In the genomic region with DNA sequence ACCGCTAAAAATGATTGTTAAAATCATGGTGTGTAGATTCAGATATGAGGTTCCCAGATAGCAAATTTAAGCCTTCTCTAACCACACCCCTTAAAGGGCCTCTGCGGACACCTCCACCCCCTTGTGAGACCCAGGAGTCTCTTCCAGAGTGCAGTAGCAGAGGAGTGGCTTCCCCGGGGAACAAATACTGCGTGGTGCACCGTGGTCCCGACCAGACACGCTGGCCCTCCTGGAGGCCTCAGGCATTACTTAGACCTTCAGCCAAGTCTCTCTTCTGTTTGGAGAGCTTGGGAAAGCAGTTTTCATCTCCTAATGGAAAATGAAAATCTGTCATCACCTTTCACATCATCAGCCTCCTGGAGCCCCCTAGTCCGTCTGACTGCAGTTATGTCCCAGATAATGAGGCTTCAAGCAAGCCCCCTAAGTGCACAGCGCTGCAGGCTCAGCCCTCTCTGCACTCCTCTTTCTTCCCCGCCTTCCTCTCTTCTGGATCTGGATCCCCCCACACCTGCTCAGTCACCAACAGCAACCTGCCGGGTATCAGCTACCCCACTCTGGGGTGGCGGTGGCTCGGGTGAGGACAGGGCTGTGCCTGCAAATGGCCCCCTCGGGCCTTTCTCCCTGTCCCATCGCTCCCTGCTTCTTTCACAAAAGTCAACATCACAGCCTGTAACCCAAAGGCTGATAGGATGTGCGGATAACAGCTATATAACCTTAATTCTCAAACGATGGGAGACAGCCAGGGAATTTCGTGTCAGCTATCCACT, we compare ENCODE assay signal across 14 cellular contexts. TPM values are rescaled to one million over a fixed set of nuclear protein-coding genes. Genes with fewer than 3 reads are reported as not detected.
DNase-seq lines count a peak whose midpoint lies in the region; ATAC-seq and TF ChIP-seq lines count a peak whose summit lies in the region.
"Had no signal": no experiment of that assay in that cellular context is flagged by ENCODE, and none has a peak within 500 bp of the region (broad histone marks: within the 10 kb centered on the region; RNA-seq: fewer than 3 reads in every experiment).

No MANE protein-coding gene starts in this region.

- peak overlapping the region; percentile 70 for H3K4me3 Mint-ChIP-seq in activated naive CD8-positive, alpha-beta T cell treated with anti-CD3 and anti-CD28 coated beads, Interleukin-2, amount 10 ng/mL, durations not matched to agents 7 days and 5 days

- H2AK5ac ChIP-seq in neuronal stem cell (ENCODE audit: low read depth, low read length), result no peak overlapping the region

- WGBS in SK-N-SH (ENCODE audit: low lambda C conversion rate), result 60% methylated on average over 17 of the region's 18 CpGs
- no CpG with 5 or more reads among the region's 18 CpGs for WGBS in neuronal stem cell (ENCODE audit: extremely low coverage in 2 of 2, insufficient read length in 2 of 2, insufficient replicate concordance in 1 of 2), 2 donors

- CTCF ChIA-PET in SK-N-SH (lab: Yijun Ruan, JAX), result interaction anchor here (0.6 to 10.5 kb wide), 39 partner anchors 9 to 550 kb away, joined by 3 to 152 read pairs (median 5); a partner anchor contains a TSS

- H2BK15ac ChIP-seq in neuronal stem cell (ENCODE audit: low read length), result no peak overlapping the region

- H2BK12ac ChIP-seq in neuronal stem cell (ENCODE audit: low read length), result no peak overlapping the region

- H2BK5ac ChIP-seq in neuronal stem cell (ENCODE audit: low read length), result no peak overlapping the region

- H3K9me3 ChIP-seq in SK-N-SH, result no peaks in the 10 kb centered on the region
- H3K9me3 ChIP-seq in Loucy (ENCODE audit: insufficient read depth, low read depth, low read length), result no peaks in the 10 kb centered on the region
- H3K9me3 ChIP-seq in neuronal stem cell (replicated peaks in 1 of 2; ENCODE audit: control insufficient read depth in 2 of 2, insufficient read depth in 1 of 2, low read depth in 1 of 2, low read length in 2 of 2), result no peaks in the 10 kb centered on the region
- H3K9me3 ChIP-seq: adrenal gland, tibial artery had no signal

- no peak overlapping the region for H2BK120ac ChIP-seq in neuronal stem cell (ENCODE audit: low read depth, low read length)

- peak overlapping the region; percentile 11 for H3K18ac ChIP-seq in neuronal stem cell (ENCODE audit: low read length)

- H3K4me1 Mint-ChIP-seq in activated naive CD8-positive, alpha-beta T cell treated with anti-CD3 and anti-CD28 coated beads, Interleukin-2, amount 10 ng/mL, durations not matched to agents 7 days and 5 days, result peaks cover 62% of the 10 kb centered on the region

- H3F3A ChIP-seq in SK-N-SH (replicated peaks; ENCODE audit: insufficient read depth) (no peaks in the 10 kb centered on the region), Loucy (ENCODE audit: low read depth) (peaks cover 8% of the 10 kb centered on the region; the same call in 1 of the 2 replicates)

- peaks cover 2% of the 10 kb centered on the region for H3K36me3 Mint-ChIP-seq in activated naive CD8-positive, alpha-beta T cell treated with anti-CD3 and anti-CD28 coated beads, Interleukin-2, amount 10 ng/mL, durations not matched to agents 7 days and 5 days

- H4K91ac ChIP-seq in neuronal stem cell (ENCODE audit: low read depth, low read length, poor library complexity), result no peak overlapping the region

- H3K23ac ChIP-seq in neuronal stem cell (ENCODE audit: low read depth, low read length, poor library complexity), result no peak overlapping the region

- TF ChIP-seq EP300 in SK-N-SH (IDR thresholded peaks at IDR 0.05; ENCODE audit: borderline replicate concordance in 1 of 2, low read depth in 1 of 2, low read length in 1 of 2), result no peak

- DNase-seq in SK-N-SH (no peak), neuronal stem cell (ENCODE audit: low spot score) (no peak)
- no peak for DNase-seq in activated naive CD8-positive, alpha-beta T cell treated with anti-CD3 and anti-CD28 coated beads, Interleukin-2, amount 10 ng/mL, durations not matched to agents 7 days and 5 days
- DNase-seq: cortex of kidney, NCI-H1436 treated with DMSO at 0.1 percent for 48 hours, SIG-M5 had no signal

- no peak overlapping the region for H3K4me2 ChIP-seq in SK-N-SH
- peak overlapping the region; percentile 46 for H3K4me2 ChIP-seq in Loucy (ENCODE audit: low read depth, low read length, poor library complexity, severe bottlenecking)
- no peak overlapping the region for H3K4me2 ChIP-seq in neuronal stem cell (ENCODE audit: insufficient read depth, low read length, poor library complexity, severe bottlenecking)

- H3K36me3 ChIP-seq in SK-N-SH (replicated peaks in 1 of 2; ENCODE audit: control insufficient read depth in 1 of 2, insufficient read depth in 2 of 2, low read length in 1 of 2) (no peaks in the 10 kb centered on the region), Loucy (ENCODE audit: insufficient read depth, low read length) (no peaks in the 10 kb centered on the region), neuronal stem cell (replicated peaks in 1 of 2; ENCODE audit: control insufficient read depth in 2 of 2, insufficient read depth in 2 of 2, low read length in 2 of 2) (no peaks in the 10 kb centered on the region)
- H3K36me3 ChIP-seq: adrenal gland, tibial artery had no signal

- H3K27ac ChIP-seq in SK-N-SH (ENCODE audit: low read depth in 2 of 2, low read length in 1 of 2) (no peak overlapping the region), neuronal stem cell (replicated peaks; ENCODE audit: low read length) (no peak overlapping the region)
- H3K27ac ChIP-seq: 22Rv1, adrenal gland, tibial artery had no signal

- H3K4ac ChIP-seq in neuronal stem cell (ENCODE audit: low read length), result no peak overlapping the region

- no peaks in the 10 kb centered on the region for H4K20me1 ChIP-seq in SK-N-SH (ENCODE audit: insufficient read depth)
- no peaks in the 10 kb centered on the region for H4K20me1 ChIP-seq in Loucy (ENCODE audit: insufficient read depth, low read length, poor library complexity, severe bottlenecking)

- no peak overlapping the region for H3K14ac ChIP-seq in neuronal stem cell (ENCODE audit: low read length)

- H3K27me3 ChIP-seq in SK-N-SH (ENCODE audit: insufficient read depth) (peaks cover 5% of the 10 kb centered on the region; the same call in 1 of the 2 replicates), Loucy (ENCODE audit: insufficient read depth, low read length, poor library complexity, severe bottlenecking) (no peaks in the 10 kb centered on the region), neuronal stem cell (ENCODE audit: control insufficient read depth in 3 of 3, insufficient read depth in 3 of 3, low read depth in 1 of 3, low read length in 3 of 3) (peaks cover 0 to 27% (median 0%) of the 10 kb centered on the region in 3 experiments)
- H3K27me3 ChIP-seq: adrenal gland had no signal

- H3K9me3 Mint-ChIP-seq in activated naive CD8-positive, alpha-beta T cell treated with anti-CD3 and anti-CD28 coated beads, Interleukin-2, amount 10 ng/mL, durations not matched to agents 7 days and 5 days, result no peaks in the 10 kb centered on the region

- H3K79me2 ChIP-seq in SK-N-SH (ENCODE audit: insufficient read depth) (no peaks in the 10 kb centered on the region), Loucy (ENCODE audit: insufficient read depth, low read length) (no peaks in the 10 kb centered on the region)

- peak overlapping the region in 1 of 2 experiments; percentile 19; a peak in 1 of 4 replicates for H3K4me3 ChIP-seq in SK-N-SH (ENCODE audit: low read depth in 2 of 2, low read length in 1 of 2)
- no peak overlapping the region for H3K4me3 ChIP-seq in Loucy (ENCODE audit: low read length, poor library complexity, severe bottlenecking)
- H3K4me3 ChIP-seq in neuronal stem cell (ENCODE audit: low read length in 2 of 2), result no peak overlapping the region
- H3K4me3 ChIP-seq: adrenal gland, tibial artery had no signal

- no peaks in the 10 kb centered on the region for H3K79me1 ChIP-seq in neuronal stem cell (ENCODE audit: low read depth, low read length)

- H2AFZ ChIP-seq in SK-N-SH (ENCODE audit: low read depth) (no peak overlapping the region), Loucy (ENCODE audit: low read length) (peak overlapping the region; percentile 76), neuronal stem cell (ENCODE audit: low read length) (peak overlapping the region; percentile 69)

- H3K27ac Mint-ChIP-seq in activated naive CD8-positive, alpha-beta T cell treated with anti-CD3 and anti-CD28 coated beads, Interleukin-2, amount 10 ng/mL, durations not matched to agents 7 days and 5 days, result peak overlapping the region; percentile 91

- no peak overlapping the region for H4K8ac ChIP-seq in neuronal stem cell (ENCODE audit: low read depth, low read length)

- H3K9ac ChIP-seq in SK-N-SH (no peak overlapping the region), Loucy (ENCODE audit: low read depth, low read length, poor library complexity, severe bottlenecking) (no peak overlapping the region), neuronal stem cell (ENCODE audit: low read depth, low read length, poor library complexity) (no peak overlapping the region)

- H3K4me1 ChIP-seq in SK-N-SH (ENCODE audit: control insufficient read depth in 1 of 2, insufficient read depth in 2 of 2, low read depth in 1 of 2, low read length in 1 of 2) (peaks cover 0 to 4% of the 10 kb centered on the region in 2 experiments; a peak in 1 of 4 replicates), Loucy (ENCODE audit: insufficient read depth, low read length, poor library complexity, severe bottlenecking) (peaks cover 26% of the 10 kb centered on the region), neuronal stem cell (ENCODE audit: control insufficient read depth in 2 of 2, insufficient read depth in 1 of 2, low read depth in 1 of 2, low read length in 2 of 2) (peaks cover 0 to 1% of the 10 kb centered on the region in 2 donors)

- no peaks in the 10 kb centered on the region for H3K27me3 Mint-ChIP-seq in activated naive CD8-positive, alpha-beta T cell treated with anti-CD3 and anti-CD28 coated beads, Interleukin-2, amount 10 ng/mL, durations not matched to agents 7 days and 5 days

- no peaks in the 10 kb centered on the region for H3K9me2 ChIP-seq in SK-N-SH
- H3K9me2 ChIP-seq in Loucy (replicated peaks; ENCODE audit: low read depth, low read length), result no peaks in the 10 kb centered on the region

- ATAC-seq in SK-N-SH treated with all-trans-retinoic acid at 6 μM for 48 hours (peak; percentile 21), HG03342 (IDR thresholded peaks at IDR 0.05; ENCODE audit: unreplicated experiment) (no peak), GM21737 (IDR thresholded peaks at IDR 0.05; ENCODE audit: unreplicated experiment) (no peak), HG02763 (IDR thresholded peaks at IDR 0.05; ENCODE audit: unreplicated experiment) (no peak)
- ATAC-seq in activated naive CD8-positive, alpha-beta T cell treated with anti-CD3 and anti-CD28 coated beads, Interleukin-2, amount 10 ng/mL, durations not matched to agents 7 days and 5 days (ENCODE audit: low read depth), result no peak

- TF ChIP-seq CTCF in SK-N-SH (IDR thresholded peaks at IDR 0.05) (no peak), Loucy (conservative IDR thresholded peaks at IDR 0.05; ENCODE audit: low read length) (no peak)

- POLR2A ChIA-PET in SK-N-SH (lab: Yijun Ruan, JAX), result no interaction called here
- POLR2A ChIA-PET in activated naive CD8-positive, alpha-beta T cell treated with anti-CD3 and anti-CD28 coated beads, Interleukin-2, amount 10 ng/mL, durations not matched to agents 7 days and 5 days (lab: Charles Lee), result interaction anchor here (1.0 to 8.1 kb wide), 7 partner anchors 9 to 234 kb away, joined by 3 to 245 read pairs (median 6); a partner anchor contains a TSS

- no peak for TF ChIP-seq RAD21 in SK-N-SH (IDR thresholded peaks at IDR 0.05; ENCODE audit: low read length)

RNA-seq across cellular contexts. Expression of a gene that starts 58.8 kb away (rescaled TPM):
- polyA plus RNA-seq in SK-N-SH (2012; rRNA removed), result not detected in 2 replicates
- polyA plus RNA-seq in SK-N-SH (2012; cell fraction: cytosol; rRNA removed), result not detected in 2 replicates
- not detected in 2 replicates for polyA plus RNA-seq in SK-N-SH (2012; cell fraction: nucleus; rRNA removed)
- total RNA-seq in activated naive CD8-positive, alpha-beta T cell treated with anti-CD3 and anti-CD28 coated beads, Interleukin-2, amount 10 ng/mL, durations not matched to agents 7 days and 5 days, result 100 to 1,000 TPM; 106 to 112 TPM
- polyA plus RNA-seq in neuronal stem cell (2013, experiment 1 of 2), result not detected
- not detected for polyA plus RNA-seq in neuronal stem cell (2013, experiment 2 of 2)
